ENCODE assay signal across 8 cellular contexts in genomic region chr17:77246110-77247047, GRCh38.
DNase-seq lines count a peak whose midpoint lies in the region; ATAC-seq and TF ChIP-seq lines count a peak whose summit lies in the region.

No MANE protein-coding gene starts in this region.

- peak overlapping the region; percentile 71 for H3K4me3 ChIP-seq in DOHH2 (ENCODE audit: low read length)
- peak overlapping the region; percentile 54 for H3K4me3 ChIP-seq in brain microvascular endothelial cell (ENCODE audit: low read depth, low read length)
- peak overlapping the region; percentile 25 to 52 for H3K4me3 ChIP-seq in mucosa of rectum (ENCODE audit: low read length in 2 of 2)

- H3K27ac ChIP-seq in DOHH2 (ENCODE audit: low read depth, low read length) (no peak overlapping the region), brain microvascular endothelial cell (no peak overlapping the region), mucosa of rectum (ENCODE audit: low read depth in 2 of 2, low read length in 2 of 2) (no peak overlapping the region)

- H3K4me1 ChIP-seq in DOHH2 (ENCODE audit: control insufficient read depth, low read length) (peaks cover 28% of the 10 kb centered on the region), mucosa of rectum (ENCODE audit: control insufficient read depth in 2 of 2, insufficient read depth in 2 of 2, low read length in 2 of 2) (peaks cover 12 to 13% of the 10 kb centered on the region in 2 donors)

- no peaks in the 10 kb centered on the region for H4K20me1 ChIP-seq in DOHH2 (ENCODE audit: control insufficient read depth, insufficient read depth, low read depth, low read length)

- peak overlapping the region; percentile 98 for H3K4me2 ChIP-seq in DOHH2 (ENCODE audit: low read length)

- H3K27me3 ChIP-seq in DOHH2 (ENCODE audit: control insufficient read depth, low read length) (peaks cover 30% of the 10 kb centered on the region), brain microvascular endothelial cell (replicated peaks) (no peaks in the 10 kb centered on the region), mucosa of rectum (ENCODE audit: control insufficient read depth in 2 of 2, insufficient read depth in 2 of 2, low read length in 2 of 2) (peaks cover 0 to 5% of the 10 kb centered on the region in 2 donors)

- peaks cover 4% of the 10 kb centered on the region; the same call in 1 of the 2 replicates for H3F3A ChIP-seq in DOHH2 (ENCODE audit: control insufficient read depth, insufficient read depth)

- H3K36me3 ChIP-seq in DOHH2 (ENCODE audit: control insufficient read depth, low read length): no peaks in the 10 kb centered on the region
- no peaks in the 10 kb centered on the region for H3K36me3 ChIP-seq in brain microvascular endothelial cell (replicated peaks)
- H3K36me3 ChIP-seq in mucosa of rectum (ENCODE audit: control insufficient read depth in 2 of 2, insufficient read depth in 2 of 2, low read length in 2 of 2): no peaks in the 10 kb centered on the region

- DNase-seq in brain microvascular endothelial cell: no peak
- no peak for DNase-seq in SKM-1 (lab: John Stamatoyannopoulos, UW; ENCODE audit: unreplicated experiment)
- no peak for DNase-seq in stimulated activated naive CD4-positive, alpha-beta T cell (lab: John Stamatoyannopoulos, UW)
- DNase-seq in dermis blood vessel endothelial cell: no peak

- no peaks in the 10 kb centered on the region for H3K79me2 ChIP-seq in DOHH2 (ENCODE audit: control insufficient read depth, low read length)

- in situ Hi-C loops in brain microvascular endothelial cell (cut with HindIII; ENCODE audit: low pct_ligation_motif_present, low sequenced_read_pairs): no loop called here

- H3K9ac ChIP-seq in mucosa of rectum (ENCODE audit: low read depth in 1 of 2, low read length in 2 of 2): peak overlapping the region in 1 of 2 donors; percentile 55

- H3K9me3 ChIP-seq in DOHH2 (ENCODE audit: control insufficient read depth, insufficient read depth, low read length) (no peaks in the 10 kb centered on the region), mucosa of rectum (ENCODE audit: control insufficient read depth in 2 of 2, low read length in 2 of 2) (no peaks in the 10 kb centered on the region)

- peak; percentile 2 for ATAC-seq in HG02973 (IDR thresholded peaks at IDR 0.05; ENCODE audit: unreplicated experiment)
- ATAC-seq in GM19351 (IDR thresholded peaks at IDR 0.05; ENCODE audit: unreplicated experiment): no peak

- H3K9me2 ChIP-seq in DOHH2 (replicated peaks; ENCODE audit: control insufficient read depth, low read length): no peaks in the 10 kb centered on the region

- TF ChIP-seq CTCF in DOHH2 (IDR thresholded peaks at IDR 0.05; ENCODE audit: low read depth, low read length, poor library complexity, severe bottlenecking): no peak
- no peak for TF ChIP-seq CTCF in brain microvascular endothelial cell (IDR thresholded peaks at IDR 0.05; ENCODE audit: low read depth, low read length, missing control alignments)
